ENCODE assay signal across 8 cellular contexts in genomic region chr19:35746556-35746955, GRCh38. TPM values are rescaled to one million over a fixed set of nuclear protein-coding genes. Genes with fewer than 3 reads are reported as not detected.
DNase-seq lines count a peak whose midpoint lies in the region; ATAC-seq and TF ChIP-seq lines count a peak whose summit lies in the region.

No MANE protein-coding gene starts in this region.

- peak overlapping the region; percentile 99 for H3K4me3 Mint-ChIP-seq in activated CD4-positive, alpha-beta T cell treated with anti-CD3 and anti-CD28 coated beads for 36 hours
- H3K4me3 Mint-ChIP-seq in T-cell: peak overlapping the region; percentile 87 to 99 (median 97)

- H3K36me3 ChIP-seq in skeletal muscle tissue (ENCODE audit: control insufficient read depth in 3 of 3, insufficient read depth in 3 of 3, low read length in 3 of 3): peaks cover 10 to 16% (median 15%) of the 10 kb centered on the region in 3 donors

- no peak for TF ChIP-seq CTCF in fibroblast of mammary gland (conservative IDR thresholded peaks at IDR 0.05; ENCODE audit: control insufficient read depth, insufficient read depth, low read depth, low read length)

- POLR2A ChIA-PET in activated CD4-positive, alpha-beta T cell treated with anti-CD3 and anti-CD28 coated beads for 36 hours (lab: Charles Lee): no interaction called here
- POLR2A ChIA-PET in T-cell (lab: Charles Lee): no interaction called here

- peak overlapping the region; percentile 88 to 91 (median 89) for H3K9ac ChIP-seq in skeletal muscle tissue (ENCODE audit: low read depth in 1 of 3, low read length in 3 of 3)

- H3K27me3 Mint-ChIP-seq in activated CD4-positive, alpha-beta T cell treated with anti-CD3 and anti-CD28 coated beads for 36 hours: no peaks in the 10 kb centered on the region
- no peaks in the 10 kb centered on the region for H3K27me3 Mint-ChIP-seq in T-cell

- peaks cover 51% of the 10 kb centered on the region for H3K4me1 Mint-ChIP-seq in activated CD4-positive, alpha-beta T cell treated with anti-CD3 and anti-CD28 coated beads for 36 hours
- H3K4me1 Mint-ChIP-seq in T-cell: peaks cover 54 to 66% (median 56%) of the 10 kb centered on the region in 3 donors

- CTCF ChIA-PET in activated CD4-positive, alpha-beta T cell treated with anti-CD3 and anti-CD28 coated beads for 36 hours (lab: Charles Lee): interaction anchor here (1.1 kb wide), 1 partner anchor 52 kb away, joined by 3 read pairs; no protein-coding TSS in a partner anchor
- CTCF ChIA-PET in T-cell (lab: Charles Lee): no interaction called here

- H3K9me3 Mint-ChIP-seq in activated CD4-positive, alpha-beta T cell treated with anti-CD3 and anti-CD28 coated beads for 36 hours (ENCODE audit: low read depth): no peaks in the 10 kb centered on the region
- no peaks in the 10 kb centered on the region for H3K9me3 Mint-ChIP-seq in T-cell

- no peak for ATAC-seq in activated CD4-positive, alpha-beta T cell treated with anti-CD3 and anti-CD28 coated beads for 36 hours
- ATAC-seq in T-cell (replicated peaks in 1 of 4): no peak

- H3K27ac Mint-ChIP-seq in activated CD4-positive, alpha-beta T cell treated with anti-CD3 and anti-CD28 coated beads for 36 hours: peak overlapping the region; percentile 100
- H3K27ac Mint-ChIP-seq in T-cell: peak overlapping the region in 1 of 2 donors; percentile 100

- peaks cover 28% of the 10 kb centered on the region for H3K36me3 Mint-ChIP-seq in activated CD4-positive, alpha-beta T cell treated with anti-CD3 and anti-CD28 coated beads for 36 hours (ENCODE audit: low read depth)
- H3K36me3 Mint-ChIP-seq in T-cell: peaks cover 13% of the 10 kb centered on the region

- no peaks in the 10 kb centered on the region for H3K27me3 ChIP-seq in skeletal muscle tissue (ENCODE audit: control insufficient read depth in 3 of 3, insufficient read depth in 3 of 3, low read length in 3 of 3)

- H3K4me3 ChIP-seq in fibroblast of mammary gland (ENCODE audit: control insufficient read depth, low read depth, low read length): peak overlapping the region; percentile 73
- peak overlapping the region in 2 of 3 donors; percentile 94 to 98 for H3K4me3 ChIP-seq in skeletal muscle tissue (ENCODE audit: low read length in 3 of 3)

- DNase-seq in activated CD4-positive, alpha-beta T cell treated with anti-CD3 and anti-CD28 coated beads for 36 hours: no peak
- DNase-seq in activated CD4-positive, alpha-beta T cell treated with anti-CD3 and anti-CD28 coated beads for 1 hour: no peak
- DNase-seq in T-cell (no peak), fibroblast of mammary gland (ENCODE audit: low read depth) (no peak), COR-L47 (lab: John Stamatoyannopoulos, UW) (no peak), NCI-H1694 (lab: John Stamatoyannopoulos, UW) (no peak), NCI-H1694 treated with DMSO at 0.1 percent for 48 hours (lab: John Stamatoyannopoulos, UW) (no peak)

- intact Hi-C loops in activated CD4-positive, alpha-beta T cell treated with anti-CD3 and anti-CD28 coated beads for 36 hours (cut with DNase I, micrococcal nuclease): loop anchor here in 1 of 2 experiments (10.0 kb wide), 1 partner anchor 602 kb away; the partner anchor contains the start of gene FXYD7

- H3K4me1 ChIP-seq in skeletal muscle tissue (ENCODE audit: control insufficient read depth in 3 of 3, insufficient read depth in 3 of 3, low read length in 3 of 3): peaks cover 32 to 55% (median 40%) of the 10 kb centered on the region in 3 donors

- peak overlapping the region; percentile 100 for H3K27ac ChIP-seq in skeletal muscle tissue (ENCODE audit: low read depth, low read length)

- H3K9me3 ChIP-seq in skeletal muscle tissue (ENCODE audit: control insufficient read depth in 3 of 3, low read length in 3 of 3): no peaks in the 10 kb centered on the region

RNA-seq across cellular contexts. Expression of gene PSENEN, which starts 1.1 kb away (rescaled TPM):
- 10 to 100 TPM; 36.0 to 37.9 TPM for total RNA-seq in activated CD4-positive, alpha-beta T cell treated with anti-CD3 and anti-CD28 coated beads for 36 hours
- total RNA-seq in T-cell: 10 to 100 TPM; 21.2 to 33.5 (median 24.5) TPM
- total RNA-seq in skeletal muscle tissue: 7.8 TPM

RNA-seq across cellular contexts. Expression of gene U2AF1L4, which starts 1.3 kb away (rescaled TPM):
- 10 to 100 TPM; 31.6 to 37.5 TPM for total RNA-seq in activated CD4-positive, alpha-beta T cell treated with anti-CD3 and anti-CD28 coated beads for 36 hours
- total RNA-seq in T-cell: 10 to 100 TPM; 40.2 to 74.1 (median 49.3) TPM
- 3.7 TPM for total RNA-seq in skeletal muscle tissue

RNA-seq across cellular contexts. Expression of gene LIN37, which starts 1.8 kb away (rescaled TPM):
- 10 to 100 TPM in 1 of 2 experiments, 1 to 10 TPM in 1; 8.4 to 12.7 TPM for total RNA-seq in activated CD4-positive, alpha-beta T cell treated with anti-CD3 and anti-CD28 coated beads for 36 hours
- 10 to 100 TPM; 11.8 to 23.6 (median 22.8) TPM for total RNA-seq in T-cell
- 3.1 TPM for total RNA-seq in skeletal muscle tissue

RNA-seq across cellular contexts. Expression of gene IGFLR1, which starts 4.3 kb away (rescaled TPM):
- total RNA-seq in activated CD4-positive, alpha-beta T cell treated with anti-CD3 and anti-CD28 coated beads for 36 hours: 10 to 100 TPM; 71.4 to 80.2 TPM
- 100 to 1,000 TPM in 2 of 5 donors, 10 to 100 TPM in 3; 54.7 to 123 (median 98.1) TPM for total RNA-seq in T-cell
- 3.1 TPM for total RNA-seq in skeletal muscle tissue

RNA-seq across cellular contexts. Expression of gene HSPB6, which starts 10.3 kb away (rescaled TPM):
- under 1 TPM; 0.53 to 0.93 TPM for total RNA-seq in activated CD4-positive, alpha-beta T cell treated with anti-CD3 and anti-CD28 coated beads for 36 hours
- total RNA-seq in T-cell: under 1 TPM in 3 of 5 donors, not detected in 2; 0.44 to 0.69 (median 0.51) TPM
- total RNA-seq in skeletal muscle tissue: 52.7 TPM
